1 cellular context compared by ENCODE assay signal in the genomic region with DNA sequence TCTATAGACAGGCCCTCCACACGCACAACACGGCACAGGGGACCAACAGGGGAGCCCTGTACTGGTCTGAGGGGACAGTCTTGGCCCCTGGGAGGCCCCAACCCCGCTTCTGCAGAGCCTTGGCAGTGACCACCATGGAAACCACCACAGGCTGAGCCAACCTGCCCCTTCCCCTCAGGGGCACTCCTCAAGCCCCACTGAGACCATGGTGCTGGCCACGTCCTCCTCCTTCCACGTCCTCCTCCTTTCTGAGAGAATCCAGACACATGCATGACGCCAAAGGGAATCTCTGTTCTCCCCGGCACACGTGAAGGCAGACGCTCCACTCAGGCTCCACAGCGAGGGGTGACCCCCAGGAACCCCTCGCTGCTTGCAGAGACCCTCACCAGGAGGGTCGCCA.
TF ChIP-seq lines count a peak whose summit lies in the region.

No MANE protein-coding gene starts in this region.

TF ChIP-seq in A549, 52 proteins besides CTCF, POLR2A, EP300 and RAD21 (continued from another document):
- TF ChIP-seq, protein P1, sequence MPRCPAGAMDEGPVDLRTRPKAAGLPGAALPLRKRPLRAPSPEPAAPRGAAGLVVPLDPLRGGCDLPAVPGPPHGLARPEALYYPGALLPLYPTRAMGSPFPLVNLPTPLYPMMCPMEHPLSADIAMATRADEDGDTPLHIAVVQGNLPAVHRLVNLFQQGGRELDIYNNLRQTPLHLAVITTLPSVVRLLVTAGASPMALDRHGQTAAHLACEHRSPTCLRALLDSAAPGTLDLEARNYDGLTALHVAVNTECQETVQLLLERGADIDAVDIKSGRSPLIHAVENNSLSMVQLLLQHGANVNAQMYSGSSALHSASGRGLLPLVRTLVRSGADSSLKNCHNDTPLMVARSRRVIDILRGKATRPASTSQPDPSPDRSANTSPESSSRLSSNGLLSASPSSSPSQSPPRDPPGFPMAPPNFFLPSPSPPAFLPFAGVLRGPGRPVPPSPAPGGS (IDR thresholded peaks at IDR 0.05) = no peak
- TF ChIP-seq SREBF2 (IDR thresholded peaks at IDR 0.05) (no peak), JUNB (IDR thresholded peaks at IDR 0.05) (no peak), RNF2 (IDR thresholded peaks at IDR 0.05; ENCODE audit: borderline replicate concordance, low read depth) (no peak), CHD4 (IDR thresholded peaks at IDR 0.05; ENCODE audit: borderline replicate concordance) (no peak), EHF (CRISPR knock-in tag; IDR thresholded peaks at IDR 0.05) (no peak), HOXA7 (CRISPR knock-in tag; IDR thresholded peaks at IDR 0.05) (no peak), RFX5 (IDR thresholded peaks at IDR 0.05) (no peak)
- TF ChIP-seq, protein P2, sequence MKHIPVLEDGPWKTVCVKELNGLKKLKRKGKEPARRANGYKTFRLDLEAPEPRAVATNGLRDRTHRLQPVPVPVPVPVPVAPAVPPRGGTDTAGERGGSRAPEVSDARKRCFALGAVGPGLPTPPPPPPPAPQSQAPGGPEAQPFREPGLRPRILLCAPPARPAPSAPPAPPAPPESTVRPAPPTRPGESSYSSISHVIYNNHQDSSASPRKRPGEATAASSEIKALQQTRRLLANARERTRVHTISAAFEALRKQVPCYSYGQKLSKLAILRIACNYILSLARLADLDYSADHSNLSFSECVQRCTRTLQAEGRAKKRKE (CRISPR knock-in tag; IDR thresholded peaks at IDR 0.05; ENCODE audit: low read depth) = no peak
- TF ChIP-seq, protein P3, sequence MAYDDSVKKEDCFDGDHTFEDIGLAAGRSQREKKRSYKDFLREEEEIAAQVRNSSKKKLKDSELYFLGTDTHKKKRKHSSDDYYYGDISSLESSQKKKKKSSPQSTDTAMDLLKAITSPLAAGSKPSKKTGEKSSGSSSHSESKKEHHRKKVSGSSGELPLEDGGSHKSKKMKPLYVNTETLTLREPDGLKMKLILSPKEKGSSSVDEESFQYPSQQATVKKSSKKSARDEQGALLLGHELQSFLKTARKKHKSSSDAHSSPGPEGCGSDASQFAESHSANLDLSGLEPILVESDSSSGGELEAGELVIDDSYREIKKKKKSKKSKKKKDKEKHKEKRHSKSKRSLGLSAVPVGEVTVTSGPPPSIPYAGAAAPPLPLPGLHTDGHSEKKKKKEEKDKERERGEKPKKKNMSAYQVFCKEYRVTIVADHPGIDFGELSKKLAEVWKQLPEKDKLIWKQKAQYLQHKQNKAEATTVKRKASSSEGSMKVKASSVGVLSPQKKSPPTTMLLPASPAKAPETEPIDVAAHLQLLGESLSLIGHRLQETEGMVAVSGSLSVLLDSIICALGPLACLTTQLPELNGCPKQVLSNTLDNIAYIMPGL (CRISPR knock-in tag; IDR thresholded peaks at IDR 0.05; ENCODE audit: borderline replicate concordance) = no peak
- TF ChIP-seq, protein P4, sequence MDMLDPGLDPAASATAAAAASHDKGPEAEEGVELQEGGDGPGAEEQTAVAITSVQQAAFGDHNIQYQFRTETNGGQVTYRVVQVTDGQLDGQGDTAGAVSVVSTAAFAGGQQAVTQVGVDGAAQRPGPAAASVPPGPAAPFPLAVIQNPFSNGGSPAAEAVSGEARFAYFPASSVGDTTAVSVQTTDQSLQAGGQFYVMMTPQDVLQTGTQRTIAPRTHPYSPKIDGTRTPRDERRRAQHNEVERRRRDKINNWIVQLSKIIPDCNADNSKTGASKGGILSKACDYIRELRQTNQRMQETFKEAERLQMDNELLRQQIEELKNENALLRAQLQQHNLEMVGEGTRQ (IDR thresholded peaks at IDR 0.05) = no peak
- TF ChIP-seq, protein P5, sequence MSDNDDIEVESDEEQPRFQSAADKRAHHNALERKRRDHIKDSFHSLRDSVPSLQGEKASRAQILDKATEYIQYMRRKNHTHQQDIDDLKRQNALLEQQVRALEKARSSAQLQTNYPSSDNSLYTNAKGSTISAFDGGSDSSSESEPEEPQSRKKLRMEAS (IDR thresholded peaks at IDR 0.05) = no peak
TF ChIP-seq in A549: peak in this region for 0.
